Comparison of ENCODE assay signal across 1 cellular context in genomic region chr11:117828641-117829368, GRCh38.
TF ChIP-seq lines count a peak whose summit lies in the region.

No MANE protein-coding gene starts in this region.

TF ChIP-seq in H1, 55 proteins besides CTCF, POLR2A, EP300 and RAD21:
- TF ChIP-seq RXRA (IDR thresholded peaks at IDR 0.05; ENCODE audit: insufficient read depth, low read depth, low read length) (no peak), KDM4A (IDR thresholded peaks at IDR 0.05; ENCODE audit: low read depth, low read length, severe bottlenecking) (no peak), ATF3 (IDR thresholded peaks at IDR 0.05; ENCODE audit: insufficient read depth, low read depth, low read length) (no peak), USF2 (IDR thresholded peaks at IDR 0.05; ENCODE audit: low read length) (no peak), HDAC2 (IDR thresholded peaks at IDR 0.05; ENCODE audit: borderline replicate concordance in 1 of 2, low read depth in 2 of 2, low read length in 2 of 2) (no peak), HDAC6 (IDR thresholded peaks at IDR 0.05; ENCODE audit: low read depth, low read length) (no peak), RBBP5 (IDR thresholded peaks at IDR 0.05; ENCODE audit: borderline replicate concordance, low read depth, low read length) (no peak), CEBPB (IDR thresholded peaks at IDR 0.05; ENCODE audit: low read depth, low read length) (no peak), KDM5A (IDR thresholded peaks at IDR 0.05; ENCODE audit: low read length) (no peak), TAF1 (IDR thresholded peaks at IDR 0.05; ENCODE audit: low read depth, low read length) (no peak), SIRT6 (IDR thresholded peaks at IDR 0.05; ENCODE audit: low read length) (no peak), YY1 (IDR thresholded peaks at IDR 0.05; ENCODE audit: low read depth, low read length) (no peak), SUZ12 (IDR thresholded peaks at IDR 0.05; ENCODE audit: low read length) (no peak), SIN3A (conservative IDR thresholded peaks at IDR 0.05 in 1 of 2, IDR thresholded peaks at IDR 0.05 in 1 of 2; ENCODE audit: low read depth in 1 of 2, low read length in 2 of 2) (no peak), TBP (IDR thresholded peaks at IDR 0.05; ENCODE audit: low read depth, low read length) (no peak), MAFK (IDR thresholded peaks at IDR 0.05; ENCODE audit: low read depth, low read length) (no peak)
